Comparison of ENCODE assay signal across 1 cellular context in genomic region chr16:981695-982151, GRCh38.
TF ChIP-seq lines count a peak whose summit lies in the region.

Gene SOX8 (plus strand): TSS chr16:981770. CDS start chr16:981923, 153 bp downstream.

TF ChIP-seq in GM23338, 12 proteins besides CTCF, POLR2A, EP300 and RAD21 (continued from another document):
- TF ChIP-seq REST (IDR thresholded peaks at IDR 0.05; ENCODE audit: unreplicated experiment), result no peak
- TF ChIP-seq EZH2 (IDR thresholded peaks at IDR 0.05; ENCODE audit: low read depth, unreplicated experiment), result no peak
- no peak for TF ChIP-seq CREB1 (CRISPR knock-in tag; IDR thresholded peaks at IDR 0.05; ENCODE audit: low read depth)
- TF ChIP-seq ZNF462 (CRISPR knock-in tag; IDR thresholded peaks at IDR 0.05), result no peak
- TF ChIP-seq ETS1 (IDR thresholded peaks at IDR 0.05), result no peak
- TF ChIP-seq ZNF331 (CRISPR knock-in tag; IDR thresholded peaks at IDR 0.05; ENCODE audit: low read depth), result no peak
- no peak for TF ChIP-seq ZNF114 (CRISPR knock-in tag; IDR thresholded peaks at IDR 0.05)
- TF ChIP-seq STAT1 (IDR thresholded peaks at IDR 0.05; ENCODE audit: unreplicated experiment), result no peak
